In the genomic region with DNA sequence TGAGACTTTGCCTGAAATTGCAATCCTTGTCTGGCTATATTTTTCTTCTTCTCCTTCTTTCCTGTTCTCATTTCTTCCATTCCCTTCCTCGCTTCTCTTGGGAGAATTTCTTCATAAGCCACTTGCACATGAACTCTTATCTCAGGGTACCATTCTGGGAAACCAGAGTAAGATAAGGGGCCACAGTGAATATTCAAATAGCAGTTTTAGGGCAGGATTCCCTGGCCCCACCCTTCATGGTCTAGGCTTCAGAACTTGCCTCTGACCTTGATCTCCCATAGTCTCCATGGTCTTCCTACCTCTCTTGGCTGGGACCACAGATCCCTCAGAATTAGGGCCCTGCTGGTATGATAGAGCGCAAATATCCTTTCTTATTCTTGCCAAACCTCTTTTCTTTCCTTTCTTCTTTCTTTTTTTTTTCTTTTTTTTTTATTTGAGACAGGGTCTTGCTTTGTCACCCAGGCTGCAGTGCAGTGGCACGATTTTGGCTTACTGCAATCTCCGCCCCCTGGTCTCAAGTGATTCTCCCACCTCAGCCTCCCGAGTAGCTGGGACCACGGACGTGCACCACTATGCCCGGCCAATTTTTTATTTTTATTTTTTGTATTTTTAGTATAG, we compare ENCODE assay signal across 1 cellular context.
TF ChIP-seq lines count a peak whose summit lies in the region.

No MANE protein-coding gene starts in this region.

TF ChIP-seq in K562, 482 proteins besides CTCF, POLR2A, EP300 and RAD21 (continued from another document and continues in another):
- TF ChIP-seq NR4A1 (CRISPR knock-in tag; IDR thresholded peaks at IDR 0.05) (no peak), NR4A1 (tag; IDR thresholded peaks at IDR 0.05) (no peak), NCOR1 (IDR thresholded peaks at IDR 0.05) (peak; percentile 90), ZNF76 (CRISPR knock-in tag; IDR thresholded peaks at IDR 0.05; ENCODE audit: borderline replicate concordance) (no peak), SIX5 (IDR thresholded peaks at IDR 0.05; ENCODE audit: borderline replicate concordance in 1 of 2, insufficient read depth in 1 of 2, low read depth in 1 of 2, low read length in 2 of 2) (no peak), ZNF408 (CRISPR knock-in tag; IDR thresholded peaks at IDR 0.05; ENCODE audit: low read depth) (no peak), NR0B1 (IDR thresholded peaks at IDR 0.05; ENCODE audit: partially characterized antibody) (no peak), SLC30A9 (CRISPR knock-in tag; IDR thresholded peaks at IDR 0.05) (no peak), NFIX (CRISPR knock-in tag; IDR thresholded peaks at IDR 0.05; ENCODE audit: low read depth) (no peak), NR3C1 (CRISPR knock-in tag; IDR thresholded peaks at IDR 0.05) (no peak), PHB2 (IDR thresholded peaks at IDR 0.05; ENCODE audit: low read depth) (peak; percentile 47; the same call in 1 of the 2 replicates), E2F3 (CRISPR knock-in tag; IDR thresholded peaks at IDR 0.05) (no peak), RREB1 (CRISPR knock-in tag; IDR thresholded peaks at IDR 0.05) (peak; percentile 78), THAP12 (CRISPR knock-in tag; IDR thresholded peaks at IDR 0.05) (no peak), NCOA4 (IDR thresholded peaks at IDR 0.05; ENCODE audit: partially characterized antibody) (no peak), PHF20 (IDR thresholded peaks at IDR 0.05; ENCODE audit: partially characterized antibody) (no peak), DDX20 (tag; IDR thresholded peaks at IDR 0.05; ENCODE audit: low read depth) (no peak), BRF1 (IDR thresholded peaks at IDR 0.05; ENCODE audit: borderline replicate concordance, extremely low read depth, insufficient read length) (no peak), KAT8 (IDR thresholded peaks at IDR 0.05; ENCODE audit: low read depth) (no peak), GABPB1 (CRISPR knock-in tag; IDR thresholded peaks at IDR 0.05) (no peak), SNRNP70 (optimal IDR thresholded peaks at IDR 0.05; ENCODE audit: low read depth, low read length) (no peak), ZBTB34 (CRISPR knock-in tag; IDR thresholded peaks at IDR 0.05) (no peak), HNRNPK (IDR thresholded peaks at IDR 0.05; ENCODE audit: low read depth, low read length, poor library complexity, severe bottlenecking) (no peak), E2F6 (IDR thresholded peaks at IDR 0.05; ENCODE audit: borderline replicate concordance in 1 of 2, extremely low read depth in 1 of 2, insufficient read depth in 1 of 2, insufficient read length in 1 of 2, low read depth in 1 of 2, low read length in 1 of 2, poor library complexity in 1 of 2, severe bottlenecking in 1 of 2) (no peak), ESRRA (IDR thresholded peaks at IDR 0.05; ENCODE audit: borderline replicate concordance, low read depth) (peak; percentile 79), SREBF2 (CRISPR knock-in tag; IDR thresholded peaks at IDR 0.05) (no peak), ZSCAN32 (CRISPR knock-in tag; IDR thresholded peaks at IDR 0.05) (no peak), L3MBTL2 (IDR thresholded peaks at IDR 0.05) (peak; percentile 68), TEAD4 (IDR thresholded peaks at IDR 0.05; ENCODE audit: low read length) (peak; percentile 94), TEAD4 (CRISPR knock-in tag; IDR thresholded peaks at IDR 0.05; ENCODE audit: borderline replicate concordance) (no peak), MEF2A (IDR thresholded peaks at IDR 0.05; ENCODE audit: control insufficient read depth, low read depth, low read length) (no peak; the same call in 1 of the 2 replicates), ZNF124 (CRISPR knock-in tag; IDR thresholded peaks at IDR 0.05) (no peak), NKRF (IDR thresholded peaks at IDR 0.05; ENCODE audit: borderline replicate concordance) (no peak), ZNF740 (CRISPR knock-in tag; IDR thresholded peaks at IDR 0.05) (no peak), ZNF740 (tag; IDR thresholded peaks at IDR 0.05) (no peak)
- TF ChIP-seq, protein P1, sequence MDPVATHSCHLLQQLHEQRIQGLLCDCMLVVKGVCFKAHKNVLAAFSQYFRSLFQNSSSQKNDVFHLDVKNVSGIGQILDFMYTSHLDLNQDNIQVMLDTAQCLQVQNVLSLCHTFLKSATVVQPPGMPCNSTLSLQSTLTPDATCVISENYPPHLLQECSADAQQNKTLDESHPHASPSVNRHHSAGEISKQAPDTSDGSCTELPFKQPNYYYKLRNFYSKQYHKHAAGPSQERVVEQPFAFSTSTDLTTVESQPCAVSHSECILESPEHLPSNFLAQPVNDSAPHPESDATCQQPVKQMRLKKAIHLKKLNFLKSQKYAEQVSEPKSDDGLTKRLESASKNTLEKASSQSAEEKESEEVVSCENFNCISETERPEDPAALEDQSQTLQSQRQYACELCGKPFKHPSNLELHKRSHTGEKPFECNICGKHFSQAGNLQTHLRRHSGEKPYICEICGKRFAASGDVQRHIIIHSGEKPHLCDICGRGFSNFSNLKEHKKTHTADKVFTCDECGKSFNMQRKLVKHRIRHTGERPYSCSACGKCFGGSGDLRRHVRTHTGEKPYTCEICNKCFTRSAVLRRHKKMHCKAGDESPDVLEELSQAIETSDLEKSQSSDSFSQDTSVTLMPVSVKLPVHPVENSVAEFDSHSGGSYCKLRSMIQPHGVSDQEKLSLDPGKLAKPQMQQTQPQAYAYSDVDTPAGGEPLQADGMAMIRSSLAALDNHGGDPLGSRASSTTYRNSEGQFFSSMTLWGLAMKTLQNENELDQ (CRISPR knock-in tag; IDR thresholded peaks at IDR 0.05; ENCODE audit: borderline replicate concordance), result no peak
- TF ChIP-seq, protein P2, sequence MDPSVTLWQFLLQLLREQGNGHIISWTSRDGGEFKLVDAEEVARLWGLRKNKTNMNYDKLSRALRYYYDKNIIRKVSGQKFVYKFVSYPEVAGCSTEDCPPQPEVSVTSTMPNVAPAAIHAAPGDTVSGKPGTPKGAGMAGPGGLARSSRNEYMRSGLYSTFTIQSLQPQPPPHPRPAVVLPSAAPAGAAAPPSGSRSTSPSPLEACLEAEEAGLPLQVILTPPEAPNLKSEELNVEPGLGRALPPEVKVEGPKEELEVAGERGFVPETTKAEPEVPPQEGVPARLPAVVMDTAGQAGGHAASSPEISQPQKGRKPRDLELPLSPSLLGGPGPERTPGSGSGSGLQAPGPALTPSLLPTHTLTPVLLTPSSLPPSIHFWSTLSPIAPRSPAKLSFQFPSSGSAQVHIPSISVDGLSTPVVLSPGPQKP (CRISPR knock-in tag; IDR thresholded peaks at IDR 0.05), result no peak
- TF ChIP-seq, protein P3, sequence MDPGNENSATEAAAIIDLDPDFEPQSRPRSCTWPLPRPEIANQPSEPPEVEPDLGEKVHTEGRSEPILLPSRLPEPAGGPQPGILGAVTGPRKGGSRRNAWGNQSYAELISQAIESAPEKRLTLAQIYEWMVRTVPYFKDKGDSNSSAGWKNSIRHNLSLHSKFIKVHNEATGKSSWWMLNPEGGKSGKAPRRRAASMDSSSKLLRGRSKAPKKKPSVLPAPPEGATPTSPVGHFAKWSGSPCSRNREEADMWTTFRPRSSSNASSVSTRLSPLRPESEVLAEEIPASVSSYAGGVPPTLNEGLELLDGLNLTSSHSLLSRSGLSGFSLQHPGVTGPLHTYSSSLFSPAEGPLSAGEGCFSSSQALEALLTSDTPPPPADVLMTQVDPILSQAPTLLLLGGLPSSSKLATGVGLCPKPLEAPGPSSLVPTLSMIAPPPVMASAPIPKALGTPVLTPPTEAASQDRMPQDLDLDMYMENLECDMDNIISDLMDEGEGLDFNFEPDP (CRISPR knock-in tag; IDR thresholded peaks at IDR 0.05), result no peak
